ENCODE assay signal across 15 cellular contexts in the genomic region with DNA sequence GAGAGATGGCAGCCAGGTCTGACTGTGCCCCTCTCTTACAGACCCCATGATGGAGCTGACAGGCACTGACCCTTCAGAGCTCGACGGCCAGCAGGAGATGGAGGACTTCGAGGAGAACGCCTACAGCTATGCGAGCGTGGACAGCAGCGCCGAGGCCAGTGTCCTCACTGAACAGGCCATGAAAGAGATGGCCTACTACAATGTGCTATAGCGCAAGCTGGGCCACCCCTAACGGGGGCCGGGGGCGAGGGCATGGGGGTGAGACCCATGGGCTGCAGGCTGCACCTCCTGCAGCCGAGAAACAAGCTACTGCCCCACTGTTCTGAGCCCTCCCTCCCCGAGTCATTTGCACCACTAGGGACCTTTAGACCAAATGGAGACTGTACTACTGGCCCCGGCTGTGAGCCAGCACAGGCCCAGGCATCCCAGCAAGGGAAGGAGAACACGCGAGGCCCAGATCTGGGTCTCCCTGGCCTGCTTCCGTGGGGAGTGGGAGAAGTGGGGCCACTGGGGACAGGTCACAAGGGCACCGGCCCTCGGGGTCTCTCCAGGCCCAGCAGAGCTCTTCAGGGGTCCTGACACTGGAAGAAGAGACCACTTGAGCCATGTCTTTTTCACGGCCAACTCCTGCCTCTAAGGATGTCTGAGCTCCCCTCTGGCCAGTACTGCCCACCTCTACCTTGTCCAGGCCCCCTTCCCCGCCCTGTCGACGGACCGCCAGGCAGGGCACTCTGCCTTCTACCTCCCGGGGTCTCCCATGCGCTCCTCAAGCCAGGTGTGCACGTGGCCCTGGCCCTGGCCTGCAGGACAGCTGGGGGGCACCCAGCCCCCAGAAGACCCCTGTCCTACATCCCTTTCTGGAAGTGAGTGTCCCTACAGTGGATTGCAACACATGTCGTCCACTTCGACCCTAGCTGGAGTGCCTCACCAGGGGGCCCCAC.
"Had no signal": no experiment of that assay in that cellular context is flagged by ENCODE, and none has a peak within 500 bp of the region (broad histone marks: within the 10 kb centered on the region; RNA-seq: fewer than 3 reads in every experiment).

No MANE protein-coding gene starts in this region.

- ATAC-seq: activated CD8-positive, alpha-beta T cell treated with anti-CD3 and anti-CD28 coated beads, Interleukin-2, amount 10 ng/mL, durations not matched to agents 7 days and 5 days; naive thymus-derived CD4-positive, alpha-beta T cell had no signal

- DNase-seq: activated CD4-positive, alpha-beta T cell treated with anti-CD3 and anti-CD28 coated beads, Interleukin-2, amount 10 ng/mL, durations not matched to agents 24 days and 14 days; activated CD4-positive, CD25-positive, alpha-beta regulatory T cell; activated CD8-positive, alpha-beta memory T cell treated with anti-CD3 and anti-CD28 coated beads, Interleukin-2, amount 50 U/mL, for 4 hours; activated CD8-positive, alpha-beta T cell treated with anti-CD3 and anti-CD28 coated beads, Interleukin-2, amount 10 ng/mL, durations not matched to agents 7 days and 5 days; activated effector memory CD4-positive, alpha-beta T cell treated with anti-CD3 and anti-CD28 coated beads, Interleukin-2, amount 50 U/mL, for 16 hours; activated T-cell treated with anti-CD3 and anti-CD28 coated beads, Interleukin-2, amount 50 U/mL, for 48 hours; brain microvascular endothelial cell; cerebellar nuclear complex; left cardiac atrium; naive thymus-derived CD4-positive, alpha-beta T cell had no signal

- H3K9me3 Mint-ChIP-seq: activated CD4-positive, alpha-beta T cell treated with anti-CD3 and anti-CD28 coated beads, Interleukin-2, amount 10 ng/mL, durations not matched to agents 24 days and 14 days; dendritic cell treated with granulocyte-macrophage colony-stimulating factor and Interleukin-4, amounts not matched to agents 40 ng/mL and 50 ng/mL, for 4 days; naive thymus-derived CD4-positive, alpha-beta T cell had no signal

- H3K36me3 Mint-ChIP-seq: activated naive CD8-positive, alpha-beta T cell had no signal

- H3K4me3 Mint-ChIP-seq: activated CD4-positive, alpha-beta T cell treated with anti-CD3 and anti-CD28 coated beads, Interleukin-2, amount 10 ng/mL, durations not matched to agents 24 days and 14 days; activated CD8-positive, alpha-beta T cell treated with anti-CD3 and anti-CD28 coated beads, Interleukin-2, amount 10 ng/mL, durations not matched to agents 7 days and 5 days; activated naive CD8-positive, alpha-beta T cell; dendritic cell treated with granulocyte-macrophage colony-stimulating factor and Interleukin-4, amounts not matched to agents 40 ng/mL and 50 ng/mL, for 4 days; naive thymus-derived CD4-positive, alpha-beta T cell had no signal

- H3K27ac ChIP-seq: brain microvascular endothelial cell, epithelial cell of prostate, right atrium auricular region, skin epidermis had no signal

- H3K9me3 ChIP-seq: right atrium auricular region had no signal

- H3K27me3 Mint-ChIP-seq: activated CD4-positive, alpha-beta T cell treated with anti-CD3 and anti-CD28 coated beads, Interleukin-2, amount 10 ng/mL, durations not matched to agents 24 days and 14 days; activated naive CD8-positive, alpha-beta T cell; dendritic cell treated with granulocyte-macrophage colony-stimulating factor and Interleukin-4, amounts not matched to agents 40 ng/mL and 50 ng/mL, for 4 days; naive thymus-derived CD4-positive, alpha-beta T cell had no signal

- H3K4me3 ChIP-seq: right atrium auricular region, skin epidermis had no signal

- H3K27me3 ChIP-seq: brain microvascular endothelial cell, right atrium auricular region had no signal
